In genomic region chr16:4945560-4946502, GRCh38 we compare ENCODE assay signal across 1 cellular context.
TF ChIP-seq lines count a peak whose summit lies in the region.

No MANE protein-coding gene starts in this region.

TF ChIP-seq in A549, 52 proteins besides CTCF, POLR2A, EP300 and RAD21 (continued from another document):
- TF ChIP-seq USF2 (IDR thresholded peaks at IDR 0.05): no peak
- peak; percentile 50 for TF ChIP-seq FOSL2 (IDR thresholded peaks at IDR 0.05)
- peak; percentile 62 for TF ChIP-seq FOSL2 (CRISPR knock-in tag; IDR thresholded peaks at IDR 0.05)
